In the genomic region with DNA sequence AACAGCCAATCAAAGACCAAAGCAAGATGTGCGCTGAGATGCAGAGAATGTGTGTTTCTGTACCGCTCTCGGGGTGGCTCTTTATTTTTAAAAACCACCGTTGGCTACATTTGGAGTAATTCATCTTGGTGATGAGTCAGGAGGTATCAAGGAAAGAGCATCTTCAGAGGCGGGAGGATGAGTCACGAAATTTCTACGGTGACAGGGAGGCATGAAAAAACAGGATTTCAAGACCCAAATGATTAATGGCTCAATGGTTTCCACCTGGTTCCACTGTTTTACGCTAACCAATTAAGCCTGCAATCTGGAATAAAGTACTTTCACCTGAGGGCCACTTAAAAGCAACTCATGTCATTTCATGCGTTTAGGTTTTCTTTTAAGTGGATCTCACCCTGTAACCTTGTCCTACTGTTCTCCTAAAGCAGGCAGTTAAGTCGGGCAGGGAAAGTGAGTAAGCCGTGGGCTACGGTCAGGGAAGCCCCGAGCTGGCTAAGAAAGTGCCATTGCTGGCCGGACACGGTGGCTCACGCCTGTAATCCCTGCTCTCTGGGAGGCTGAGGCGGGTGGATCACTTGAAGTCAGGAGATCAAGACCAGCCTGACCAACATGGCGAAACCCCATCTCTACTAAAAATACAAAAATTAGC, we compare ENCODE assay signal across 11 cellular contexts.
A peak's percentile ranks its signal among the peaks of the same experiment; 100 is the strongest.
DNase-seq lines count a peak whose midpoint lies in the region; ATAC-seq and TF ChIP-seq lines count a peak whose summit lies in the region.
"Had no signal": no experiment of that assay in that cellular context is flagged by ENCODE, and none has a peak within 500 bp of the region (broad histone marks: within the 10 kb centered on the region; RNA-seq: fewer than 3 reads in every experiment).

No MANE protein-coding gene starts in this region.

- H3K4me1 ChIP-seq in GM23248 (ENCODE audit: insufficient read depth) = peaks cover 6% of the 10 kb centered on the region; the same call in 1 of the 2 replicates
- H3K4me1 ChIP-seq in naive thymus-derived CD4-positive, alpha-beta T cell (ENCODE audit: control insufficient read depth in 2 of 2, insufficient read depth in 2 of 2, low read length in 2 of 2) = no peaks in the 10 kb centered on the region

- peak; percentile 76 for ATAC-seq in omental fat pad (ENCODE audit: low FRiP score)
- no peak for ATAC-seq in naive thymus-derived CD4-positive, alpha-beta T cell
- no peak for ATAC-seq in HG03159 (IDR thresholded peaks at IDR 0.05; ENCODE audit: unreplicated experiment)

- H3K79me2 ChIP-seq in GM23248 (ENCODE audit: insufficient read depth) = no peaks in the 10 kb centered on the region

- no peaks in the 10 kb centered on the region for H3K4me1 Mint-ChIP-seq in naive thymus-derived CD4-positive, alpha-beta T cell

- H3K9ac ChIP-seq in GM23248 = no peak overlapping the region

- H3K4me3 ChIP-seq in GM23248 = no peak overlapping the region
- H3K4me3 ChIP-seq in astrocyte of the cerebellum (ENCODE audit: low read depth, low read length) = no peak overlapping the region
- H3K4me3 ChIP-seq in naive thymus-derived CD4-positive, alpha-beta T cell (ENCODE audit: low read length) = no peak overlapping the region
- H3K4me3 ChIP-seq: thoracic aorta had no signal

- no peaks in the 10 kb centered on the region for H3F3A ChIP-seq in GM23248 (ENCODE audit: insufficient read depth)

- CTCF ChIA-PET in naive thymus-derived CD4-positive, alpha-beta T cell (lab: Charles Lee) = no interaction called here

- H3K36me3 Mint-ChIP-seq in naive thymus-derived CD4-positive, alpha-beta T cell = no peaks in the 10 kb centered on the region

- WGBS in GM23248 (ENCODE audit: low coverage in 1 of 2, low lambda C conversion rate in 2 of 2, missing lambda C conversion rate in 2 of 2), 2 experiments = 46 to 49% methylated on average over 18 of the region's 18 CpGs

- peaks cover 25% of the 10 kb centered on the region for H3K27me3 ChIP-seq in GM23248 (replicated peaks; ENCODE audit: insufficient read depth)
- no peaks in the 10 kb centered on the region for H3K27me3 ChIP-seq in naive thymus-derived CD4-positive, alpha-beta T cell (ENCODE audit: control insufficient read depth in 2 of 2, insufficient read depth in 2 of 2, low read length in 2 of 2)

- no peaks in the 10 kb centered on the region for H3K9me3 Mint-ChIP-seq in naive thymus-derived CD4-positive, alpha-beta T cell

- DNase-seq in GM23248 = peak; percentile 87
- peak; percentile 63 for DNase-seq in NCI-H1436 treated with DMSO at 0.1 percent for 48 hours (lab: John Stamatoyannopoulos, UW)
- DNase-seq in astrocyte of the cerebellum (ENCODE audit: low read depth) = peak; percentile 23
- DNase-seq in omental fat pad (ENCODE audit: low spot score) = no peak
- no peak for DNase-seq in naive thymus-derived CD4-positive, alpha-beta T cell
- DNase-seq in NCI-H2029 (lab: John Stamatoyannopoulos, UW) = no peak
- DNase-seq in GM20000 (ENCODE audit: low spot score) = no peak
- DNase-seq: activated effector memory CD4-positive, alpha-beta T cell treated with Interleukin-2 at 50 U/mL for 16 hours; stimulated activated CD4-positive, alpha-beta T cell treated with anti-CD3 and anti-CD28 coated beads, Interleukin-2, amount 100 ng/mL, for 48 hours had no signal

- H3K4me3 Mint-ChIP-seq in naive thymus-derived CD4-positive, alpha-beta T cell = no peak overlapping the region

- TF ChIP-seq CTCF in astrocyte of the cerebellum (IDR thresholded peaks at IDR 0.05; ENCODE audit: low read depth, low read length, missing control alignments) (no peak), omental fat pad (IDR thresholded peaks at IDR 0.05) (no peak), GM20000 (IDR thresholded peaks at IDR 0.05; ENCODE audit: extremely low read depth, missing control alignments) (no peak)

- intact Hi-C loops in naive thymus-derived CD4-positive, alpha-beta T cell (cut with micrococcal nuclease) = no loop called here

- no peaks in the 10 kb centered on the region for H3K9me3 ChIP-seq in GM23248 (ENCODE audit: low read depth)
- no peaks in the 10 kb centered on the region for H3K9me3 ChIP-seq in naive thymus-derived CD4-positive, alpha-beta T cell (ENCODE audit: control insufficient read depth in 2 of 3, low read length in 3 of 3)
- H3K9me3 ChIP-seq: thoracic aorta had no signal

- H3K9me2 ChIP-seq in GM23248 (ENCODE audit: insufficient read depth) = no peaks in the 10 kb centered on the region

- H2AFZ ChIP-seq in GM23248 = no peak overlapping the region

- H3K27ac ChIP-seq in GM23248 = no peak overlapping the region
- no peak overlapping the region for H3K27ac ChIP-seq in naive thymus-derived CD4-positive, alpha-beta T cell (ENCODE audit: low read depth, low read length)
- H3K27ac ChIP-seq: thoracic aorta had no signal

- POLR2A ChIA-PET in naive thymus-derived CD4-positive, alpha-beta T cell (lab: Charles Lee) = no interaction called here

- H3K4me2 ChIP-seq in GM23248 (ENCODE audit: unreplicated experiment) = no peak overlapping the region

- H4K20me1 ChIP-seq in GM23248 (ENCODE audit: insufficient read depth) = no peaks in the 10 kb centered on the region

- in situ Hi-C loops in GM23248 (cut with MboI) = no loop called here
- in situ Hi-C loops in astrocyte of the cerebellum (cut with HindIII; ENCODE audit: low sequenced_read_pairs) = no loop called here

- no peaks in the 10 kb centered on the region for H3K36me3 ChIP-seq in GM23248 (ENCODE audit: low read depth)
- H3K36me3 ChIP-seq in naive thymus-derived CD4-positive, alpha-beta T cell (ENCODE audit: control insufficient read depth in 2 of 3, insufficient read depth in 3 of 3, low read length in 3 of 3) = no peaks in the 10 kb centered on the region
- H3K36me3 ChIP-seq: thoracic aorta had no signal

- peaks cover 0 to 11% (median 0%) of the 10 kb centered on the region in 5 donors for H3K27me3 Mint-ChIP-seq in naive thymus-derived CD4-positive, alpha-beta T cell

- H3K27ac Mint-ChIP-seq in naive thymus-derived CD4-positive, alpha-beta T cell = no peak overlapping the region

Comparison
In these comparisons a context has a peak if more than half of its experiments do, and no peak if none do; other contexts are left out.
1. DNase-seq: peak in GM23248 (single experiment), NCI-H1436 treated with DMSO at 0.1 percent for 48 hours (single experiment) and astrocyte of the cerebellum (single experiment); none in omental fat pad (single experiment), naive thymus-derived CD4-positive, alpha-beta T cell (0 of 9), NCI-H2029 (single experiment) and GM20000 (single experiment).